ENCODE assay signal across 13 cellular contexts in genomic region chr14:97747282-97747681, GRCh38.
DNase-seq lines count a peak whose midpoint lies in the region; ATAC-seq and TF ChIP-seq lines count a peak whose summit lies in the region.
"Had no signal": no experiment of that assay in that cellular context is flagged by ENCODE, and none has a peak within 500 bp of the region (broad histone marks: within the 10 kb centered on the region; RNA-seq: fewer than 3 reads in every experiment).

No MANE protein-coding gene starts in this region.

- no peaks in the 10 kb centered on the region for H4K20me1 ChIP-seq in H9 (ENCODE audit: control insufficient read depth, insufficient read depth, insufficient read length)

- no peak overlapping the region for H3K4me2 ChIP-seq in H9 (ENCODE audit: insufficient read depth, insufficient read length, low read length)
- no peak overlapping the region for H3K4me2 ChIP-seq in mesenchymal stem cell (ENCODE audit: low read length, poor library complexity, severe bottlenecking)

- no peak for ATAC-seq in stimulated activated naive CD8-positive, alpha-beta T cell treated with anti-CD3 and anti-CD28 coated beads, Interleukin-15, amount 100 ng/mL, for 72 hours
- no peak for ATAC-seq in HG03039 (IDR thresholded peaks at IDR 0.05; ENCODE audit: unreplicated experiment)
- ATAC-seq: K562 had no signal

- no peaks in the 10 kb centered on the region for H3K23me2 ChIP-seq in H9 (ENCODE audit: insufficient read length, low read depth, low read length, poor library complexity, severe bottlenecking)

- TF ChIP-seq CTCF in H9 (conservative IDR thresholded peaks at IDR 0.05) = no peak
- TF ChIP-seq CTCF in lower leg skin (IDR thresholded peaks at IDR 0.05) = no peak

- H3K9me3 ChIP-seq in H9 (ENCODE audit: control insufficient read depth, low read depth, low read length) = no peaks in the 10 kb centered on the region
- no peaks in the 10 kb centered on the region for H3K9me3 ChIP-seq in NT2/D1 (ENCODE audit: insufficient read depth, low read length)
- H3K9me3 ChIP-seq in iPS-18a (ENCODE audit: control insufficient read depth, low read depth, low read length) = no peaks in the 10 kb centered on the region
- H3K9me3 ChIP-seq in mesenchymal stem cell (ENCODE audit: control insufficient read depth, low read length) = no peaks in the 10 kb centered on the region

- H3K27ac ChIP-seq in H9 (ENCODE audit: insufficient read length, low read depth, low read length) = no peak overlapping the region
- no peak overlapping the region for H3K27ac ChIP-seq in iPS-18a (ENCODE audit: low read length)
- H3K27ac ChIP-seq in mesenchymal stem cell (ENCODE audit: low read length, poor library complexity, severe bottlenecking) = no peak overlapping the region

- peaks cover 1 to 4% of the 10 kb centered on the region in 2 experiments; a peak in 4 of 5 replicates for H3K9me3 Mint-ChIP-seq in H9
- H3K9me3 Mint-ChIP-seq in stimulated activated naive CD8-positive, alpha-beta T cell treated with anti-CD3 and anti-CD28 coated beads, Interleukin-15, amount 100 ng/mL, for 72 hours = peaks cover 4 to 18% of the 10 kb centered on the region in 2 donors

- no peak overlapping the region for H4K91ac ChIP-seq in H9 (ENCODE audit: insufficient read length, low read depth, low read length)
- no peak overlapping the region for H4K91ac ChIP-seq in mesenchymal stem cell (ENCODE audit: low read length)

- H3K27me3 ChIP-seq in H9 (ENCODE audit: insufficient read depth, low read length) (no peaks in the 10 kb centered on the region), NT2/D1 (ENCODE audit: insufficient read depth, insufficient read length) (no peaks in the 10 kb centered on the region), iPS-18a (ENCODE audit: control insufficient read depth, insufficient read depth, low read length) (no peaks in the 10 kb centered on the region), mesenchymal stem cell (ENCODE audit: control insufficient read depth in 1 of 2, insufficient read depth in 1 of 2, low read length in 2 of 2) (no peaks in the 10 kb centered on the region)

- H3K79me2 ChIP-seq in H9 (ENCODE audit: insufficient read depth, low read length) = no peaks in the 10 kb centered on the region

- peak overlapping the region in 1 of 2 experiments; percentile 47; a peak in 2 of 5 replicates for H3K4me3 Mint-ChIP-seq in H9
- H3K4me3 Mint-ChIP-seq in stimulated activated naive CD8-positive, alpha-beta T cell treated with anti-CD3 and anti-CD28 coated beads, Interleukin-15, amount 100 ng/mL, for 72 hours = no peak overlapping the region
- H3K4me3 Mint-ChIP-seq: B cell; CD4-positive, alpha-beta T cell had no signal

- TF ChIP-seq POLR2A in lower leg skin (IDR thresholded peaks at IDR 0.05) = no peak

- H3K9ac ChIP-seq in H9 (ENCODE audit: extremely low read depth, insufficient read length, low read length) (no peak overlapping the region), NT2/D1 (ENCODE audit: insufficient read length, low read depth) (no peak overlapping the region), iPS-18a (ENCODE audit: low read length) (no peak overlapping the region), mesenchymal stem cell (ENCODE audit: low read length) (no peak overlapping the region)

- H3K18ac ChIP-seq in H9 (ENCODE audit: insufficient read length, low read depth, low read length) = no peak overlapping the region
- no peak overlapping the region for H3K18ac ChIP-seq in mesenchymal stem cell (ENCODE audit: low read depth in 1 of 2, low read length in 2 of 2)

- H2BK12ac ChIP-seq in H9 (ENCODE audit: insufficient read length, low read depth, low read length) (no peak overlapping the region), mesenchymal stem cell (ENCODE audit: low read length in 2 of 2) (no peak overlapping the region)

- H2BK15ac ChIP-seq in H9 (ENCODE audit: low read depth, low read length) = no peak overlapping the region
- H2BK15ac ChIP-seq in mesenchymal stem cell (ENCODE audit: low read depth, poor library complexity, severe bottlenecking) = no peak overlapping the region

- H3T11ph ChIP-seq in H9 (ENCODE audit: low read length) = no peak overlapping the region

- no peaks in the 10 kb centered on the region for H3K79me1 ChIP-seq in H9 (ENCODE audit: insufficient read depth, low read depth, low read length, poor library complexity, severe bottlenecking)
- no peaks in the 10 kb centered on the region for H3K79me1 ChIP-seq in mesenchymal stem cell (replicated peaks; ENCODE audit: low read length, poor library complexity, severe bottlenecking)

- no peak overlapping the region for H2BK5ac ChIP-seq in H9 (ENCODE audit: insufficient read length, low read length)
- no peak overlapping the region for H2BK5ac ChIP-seq in mesenchymal stem cell (ENCODE audit: low read depth, low read length, poor library complexity, severe bottlenecking)

- H3K4me3 ChIP-seq in NT2/D1 (ENCODE audit: insufficient read length, low read depth) (no peak overlapping the region), iPS-18a (ENCODE audit: low read length) (peak overlapping the region; percentile 31), lower leg skin (ENCODE audit: low read depth, poor library complexity, severe bottlenecking) (no peak overlapping the region), mesenchymal stem cell (ENCODE audit: insufficient read depth in 1 of 2, low read depth in 1 of 2, low read length in 2 of 2) (no peak overlapping the region)
- H3K4me3 ChIP-seq: K562 had no signal

- H3K4me1 ChIP-seq in H9 (ENCODE audit: insufficient read depth, low read length) (peaks cover 3% of the 10 kb centered on the region; the same call in 1 of the 2 replicates), NT2/D1 (ENCODE audit: insufficient read depth, insufficient read length) (no peaks in the 10 kb centered on the region), iPS-18a (ENCODE audit: control insufficient read depth, low read depth, low read length) (peaks cover 32% of the 10 kb centered on the region), mesenchymal stem cell (ENCODE audit: control insufficient read depth, insufficient read depth, low read depth, low read length) (no peaks in the 10 kb centered on the region)

- H2AFZ ChIP-seq in H9 (ENCODE audit: low read length) (no peak overlapping the region), mesenchymal stem cell (ENCODE audit: low read depth, low read length) (no peak overlapping the region)

- H2BK120ac ChIP-seq in H9 (ENCODE audit: low read depth, low read length, poor library complexity, severe bottlenecking) = no peak overlapping the region
- H2BK120ac ChIP-seq in mesenchymal stem cell (ENCODE audit: low read depth, low read length) = no peak overlapping the region

- peak overlapping the region in 2 of 3 experiments; percentile 22 to 89; a peak in 3 of 7 replicates for H3K27ac Mint-ChIP-seq in H9
- H3K27ac Mint-ChIP-seq in stimulated activated naive CD8-positive, alpha-beta T cell treated with anti-CD3 and anti-CD28 coated beads, Interleukin-15, amount 100 ng/mL, for 72 hours = no peak overlapping the region
- H3K27ac Mint-ChIP-seq: B cell; CD4-positive, alpha-beta T cell had no signal

- no peaks in the 10 kb centered on the region; the same call in 1 of the 2 replicates for H3K27me3 Mint-ChIP-seq in H9 (ENCODE audit: low read depth)
- no peaks in the 10 kb centered on the region for H3K27me3 Mint-ChIP-seq in stimulated activated naive CD8-positive, alpha-beta T cell treated with anti-CD3 and anti-CD28 coated beads, Interleukin-15, amount 100 ng/mL, for 72 hours
- H3K27me3 Mint-ChIP-seq: B cell; CD4-positive, alpha-beta T cell had no signal

- DNase-seq in H9 = no peak
- DNase-seq in NT2/D1 (ENCODE audit: low read depth, low spot score) = peak; percentile 11
- no peak for DNase-seq in lower leg skin (ENCODE audit: low spot score in 2 of 2)
- DNase-seq in stimulated activated naive CD8-positive, alpha-beta T cell treated with anti-CD3 and anti-CD28 coated beads, Interleukin-15, amount 100 ng/mL, for 72 hours = no peak
- DNase-seq in mesenchymal stem cell = no peak
- DNase-seq: C1 segment of cervical spinal cord; Calu3; CD4-positive, alpha-beta T cell; DMS 273 treated with DMSO at 0.1 percent for 48 hours had no signal

- peaks cover 0 to 10% (median 0%) of the 10 kb centered on the region in 3 experiments; a peak in 3 of 7 replicates for H3K36me3 Mint-ChIP-seq in H9 (ENCODE audit: insufficient read depth in 1 of 3, low read depth in 3 of 3)

- H4K8ac ChIP-seq in H9 (replicated peaks; ENCODE audit: insufficient read length, low read depth, low read length) = no peak overlapping the region
- H4K8ac ChIP-seq in mesenchymal stem cell (ENCODE audit: low read length) = no peak overlapping the region

- H4K5ac ChIP-seq in H9 (ENCODE audit: insufficient read length, low read depth, low read length) = no peak overlapping the region

- no peak overlapping the region for H3K23ac ChIP-seq in H9 (ENCODE audit: insufficient read length, low read depth, low read length)
- H3K23ac ChIP-seq in mesenchymal stem cell (ENCODE audit: low read length in 2 of 2) = no peak overlapping the region

- no peak overlapping the region for H3K4ac ChIP-seq in H9 (ENCODE audit: low read depth, low read length)
- no peak overlapping the region for H3K4ac ChIP-seq in mesenchymal stem cell (ENCODE audit: low read depth in 1 of 2, low read length in 2 of 2)

- H3K14ac ChIP-seq in H9 (ENCODE audit: insufficient read depth, low read length) (no peak overlapping the region), mesenchymal stem cell (ENCODE audit: low read length in 2 of 2) (no peak overlapping the region)

- H2AK5ac ChIP-seq in H9 (ENCODE audit: insufficient read length, low read length) (no peak overlapping the region), mesenchymal stem cell (ENCODE audit: low read length, severe bottlenecking) (no peak overlapping the region)

- no CpG with 5 or more reads among the region's 1 CpG for WGBS in H9 (ENCODE audit: extremely low coverage, insufficient read length, low lambda C conversion rate)
- 0 to 33% methylated on average over 1 of the region's 1 CpG for WGBS in lower leg skin, 2 donors
- WGBS in mesenchymal stem cell = 63% methylated on average over 1 of the region's 1 CpG

- H3K4me1 Mint-ChIP-seq in H9 = peaks cover 21 to 24% of the 10 kb centered on the region in 2 experiments
- no peaks in the 10 kb centered on the region for H3K4me1 Mint-ChIP-seq in stimulated activated naive CD8-positive, alpha-beta T cell treated with anti-CD3 and anti-CD28 coated beads, Interleukin-15, amount 100 ng/mL, for 72 hours
- H3K4me1 Mint-ChIP-seq: B cell had no signal

- intact Hi-C loops in lower leg skin (cut with DNase I; ENCODE audit: low total_unique reads) = no loop called here

- no peak overlapping the region for H3K56ac ChIP-seq in H9 (ENCODE audit: insufficient read length, low read depth, low read length)

- no peaks in the 10 kb centered on the region for H3K36me3 ChIP-seq in NT2/D1 (ENCODE audit: insufficient read depth, insufficient read length, low read length)
- H3K36me3 ChIP-seq in iPS-18a (ENCODE audit: control insufficient read depth, low read depth, low read length) = no peaks in the 10 kb centered on the region
- H3K36me3 ChIP-seq in mesenchymal stem cell (ENCODE audit: control insufficient read depth in 1 of 2, insufficient read depth in 2 of 2, low read depth in 1 of 2, low read length in 2 of 2) = no peaks in the 10 kb centered on the region

- H2BK20ac ChIP-seq in H9 (ENCODE audit: low read depth, low read length, poor library complexity, severe bottlenecking) = no peak overlapping the region

Comparison
In these comparisons a context has a peak if more than half of its experiments do, and no peak if none do; other contexts are left out.
1. H3K27ac Mint-ChIP-seq: peak in H9 (2 of 3); none in stimulated activated naive CD8-positive, alpha-beta T cell treated with anti-CD3 and anti-CD28 coated beads, Interleukin-15, amount 100 ng/mL, for 72 hours (0 of 2).